17 cellular contexts compared by ENCODE assay signal in the genomic region with DNA sequence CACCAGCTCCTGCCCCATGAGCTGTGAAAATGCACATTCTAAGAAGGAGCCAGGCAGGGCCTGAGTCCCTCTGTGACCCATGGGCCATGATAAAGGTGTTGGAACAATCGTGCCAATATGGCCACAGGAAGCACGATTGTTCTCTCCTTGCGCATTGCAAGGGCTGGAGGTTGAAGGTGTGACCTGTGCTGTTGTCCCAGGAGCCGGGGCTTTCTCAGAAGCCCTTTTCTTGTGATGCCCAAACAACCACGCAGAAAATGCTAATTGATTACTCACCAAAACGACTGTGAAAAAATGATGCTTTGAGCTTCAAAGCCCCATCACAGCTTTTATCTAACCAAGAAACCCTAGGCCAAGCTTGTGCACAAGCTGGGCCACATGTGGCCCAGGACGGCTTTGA. TPM values are rescaled to one million over a fixed set of nuclear protein-coding genes. Genes with fewer than 3 reads are reported as not detected.
DNase-seq lines count a peak whose midpoint lies in the region; ATAC-seq lines count a peak whose summit lies in the region.
"Had no signal": no experiment of that assay in that cellular context is flagged by ENCODE, and none has a peak within 500 bp of the region (broad histone marks: within the 10 kb centered on the region; RNA-seq: fewer than 3 reads in every experiment).

No MANE protein-coding gene starts in this region.

- H3K27ac Mint-ChIP-seq in activated CD4-positive, alpha-beta memory T cell treated with anti-CD3 and anti-CD28 coated beads for 36 hours: no peak overlapping the region
- no peak overlapping the region for H3K27ac Mint-ChIP-seq in activated CD4-positive, alpha-beta memory T cell treated with anti-CD3 and anti-CD28 coated beads, Interleukin-2, amount 10 ng/mL, durations not matched to agents 7 days and 5 days
- H3K27ac Mint-ChIP-seq in activated T-helper 17 cell treated with anti-CD3 and anti-CD28 coated beads, Interleukin-2, amount 50 U/mL, for 72 hours: no peak overlapping the region
- H3K27ac Mint-ChIP-seq in stimulated activated effector memory CD8-positive, alpha-beta T cell treated with anti-CD3 and anti-CD28 coated beads, Interleukin-12 subunit alpha, Interleukin-12 subunit beta, amount 100 ng/mL, for 72 hours: no peak overlapping the region
- H3K27ac Mint-ChIP-seq: CD4-positive, alpha-beta memory T cell; GM23338 had no signal

- intact Hi-C loops in activated CD4-positive, alpha-beta memory T cell treated with anti-CD3 and anti-CD28 coated beads for 36 hours (cut with micrococcal nuclease): no loop called here

- no peaks in the 10 kb centered on the region for H3K9me3 Mint-ChIP-seq in activated CD4-positive, alpha-beta memory T cell treated with anti-CD3 and anti-CD28 coated beads for 36 hours
- H3K9me3 Mint-ChIP-seq in activated CD4-positive, alpha-beta memory T cell treated with anti-CD3 and anti-CD28 coated beads, Interleukin-2, amount 10 ng/mL, durations not matched to agents 7 days and 5 days: no peaks in the 10 kb centered on the region
- no peaks in the 10 kb centered on the region for H3K9me3 Mint-ChIP-seq in activated T-helper 17 cell treated with anti-CD3 and anti-CD28 coated beads, Interleukin-2, amount 50 U/mL, for 72 hours
- H3K9me3 Mint-ChIP-seq in stimulated activated effector memory CD8-positive, alpha-beta T cell treated with anti-CD3 and anti-CD28 coated beads, Interleukin-12 subunit alpha, Interleukin-12 subunit beta, amount 100 ng/mL, for 72 hours: no peaks in the 10 kb centered on the region
- H3K9me3 Mint-ChIP-seq: CD4-positive, alpha-beta memory T cell had no signal

- DNase-seq in activated CD4-positive, alpha-beta memory T cell treated with anti-CD3 and anti-CD28 coated beads for 36 hours: peak; percentile 24
- no peak for DNase-seq in activated CD4-positive, alpha-beta memory T cell treated with anti-CD3 and anti-CD28 coated beads, Interleukin-2, amount 10 ng/mL, durations not matched to agents 7 days and 5 days
- DNase-seq in stimulated activated effector memory CD8-positive, alpha-beta T cell treated with anti-CD3 and anti-CD28 coated beads, Interleukin-12 subunit alpha, Interleukin-12 subunit beta, amount 100 ng/mL, for 72 hours (ENCODE audit: low spot score in 2 of 2): no peak
- DNase-seq in COLO668 (lab: John Stamatoyannopoulos, UW; ENCODE audit: unreplicated experiment) (no peak), HUDEP-2 (lab: John Stamatoyannopoulos, UW; ENCODE audit: unreplicated experiment in 76 of 76) (no peak)
- DNase-seq: BE2C; CD4-positive, alpha-beta memory T cell; COR-L47; DMS153; DMS79 treated with DMSO at 0.1 percent for 48 hours; EL; H7 had no signal

- no peak overlapping the region for H3K4me3 ChIP-seq in HUES48 (ENCODE audit: low read depth, low read length)
- H3K4me3 ChIP-seq: A549, GM23338 had no signal

- H3K36me3 ChIP-seq in HUES48 (ENCODE audit: control insufficient read depth, insufficient read depth, low read length): no peaks in the 10 kb centered on the region
- H3K36me3 ChIP-seq: BE2C had no signal

- CTCF ChIA-PET in activated CD4-positive, alpha-beta memory T cell treated with anti-CD3 and anti-CD28 coated beads for 36 hours (lab: Charles Lee): no interaction called here
- CTCF ChIA-PET in activated CD4-positive, alpha-beta memory T cell treated with anti-CD3 and anti-CD28 coated beads, Interleukin-2, amount 10 ng/mL, durations not matched to agents 7 days and 5 days (lab: Charles Lee): no interaction called here

- peak overlapping the region; percentile 28 for H3K27ac ChIP-seq in HUES48 (ENCODE audit: low read depth, low read length)
- H3K27ac ChIP-seq: A549, C4-2B had no signal

- H3K36me3 Mint-ChIP-seq in activated CD4-positive, alpha-beta memory T cell treated with anti-CD3 and anti-CD28 coated beads for 36 hours: no peaks in the 10 kb centered on the region
- no peaks in the 10 kb centered on the region for H3K36me3 Mint-ChIP-seq in activated CD4-positive, alpha-beta memory T cell treated with anti-CD3 and anti-CD28 coated beads, Interleukin-2, amount 10 ng/mL, durations not matched to agents 7 days and 5 days (ENCODE audit: low read depth)
- no peaks in the 10 kb centered on the region for H3K36me3 Mint-ChIP-seq in activated T-helper 17 cell treated with anti-CD3 and anti-CD28 coated beads, Interleukin-2, amount 50 U/mL, for 72 hours (ENCODE audit: low read depth)
- no peaks in the 10 kb centered on the region for H3K36me3 Mint-ChIP-seq in stimulated activated effector memory CD8-positive, alpha-beta T cell treated with anti-CD3 and anti-CD28 coated beads, Interleukin-12 subunit alpha, Interleukin-12 subunit beta, amount 100 ng/mL, for 72 hours
- H3K36me3 Mint-ChIP-seq: CD4-positive, alpha-beta memory T cell had no signal

- H3K9me3 ChIP-seq in HUES48 (ENCODE audit: control insufficient read depth, insufficient read depth, low read length): no peaks in the 10 kb centered on the region
- H3K9me3 ChIP-seq: A549, BE2C had no signal

- ATAC-seq in activated T-helper 17 cell treated with anti-CD3 and anti-CD28 coated beads, Interleukin-2, amount 50 U/mL, for 72 hours (replicated peaks): peak; percentile 70
- peak; percentile 37 for ATAC-seq in stimulated activated effector memory CD8-positive, alpha-beta T cell treated with anti-CD3 and anti-CD28 coated beads, Interleukin-12 subunit alpha, Interleukin-12 subunit beta, amount 100 ng/mL, for 72 hours
- ATAC-seq: A549, GM23338 had no signal

- H3K4me3 Mint-ChIP-seq in activated CD4-positive, alpha-beta memory T cell treated with anti-CD3 and anti-CD28 coated beads for 36 hours: no peak overlapping the region
- H3K4me3 Mint-ChIP-seq in activated CD4-positive, alpha-beta memory T cell treated with anti-CD3 and anti-CD28 coated beads, Interleukin-2, amount 10 ng/mL, durations not matched to agents 7 days and 5 days: no peak overlapping the region
- no peak overlapping the region for H3K4me3 Mint-ChIP-seq in activated T-helper 17 cell treated with anti-CD3 and anti-CD28 coated beads, Interleukin-2, amount 50 U/mL, for 72 hours
- H3K4me3 Mint-ChIP-seq in stimulated activated effector memory CD8-positive, alpha-beta T cell treated with anti-CD3 and anti-CD28 coated beads, Interleukin-12 subunit alpha, Interleukin-12 subunit beta, amount 100 ng/mL, for 72 hours: no peak overlapping the region
- H3K4me3 Mint-ChIP-seq: CD4-positive, alpha-beta memory T cell; GM23338 had no signal

- no peaks in the 10 kb centered on the region for H3K27me3 ChIP-seq in HUES48 (ENCODE audit: control insufficient read depth, insufficient read depth, low read length)
- H3K27me3 ChIP-seq: BE2C had no signal

- no peak overlapping the region for H3K9ac ChIP-seq in HUES48 (ENCODE audit: low read depth, low read length)

- POLR2A ChIA-PET in activated CD4-positive, alpha-beta memory T cell treated with anti-CD3 and anti-CD28 coated beads for 36 hours (lab: Charles Lee): interaction anchor here (0.7 kb wide), 1 partner anchor 76 kb away, joined by 3 read pairs; no protein-coding TSS in a partner anchor
- POLR2A ChIA-PET in activated CD4-positive, alpha-beta memory T cell treated with anti-CD3 and anti-CD28 coated beads, Interleukin-2, amount 10 ng/mL, durations not matched to agents 7 days and 5 days (lab: Charles Lee): interaction anchor here (0.8 kb wide), 1 partner anchor 16 kb away, joined by 3 read pairs; no protein-coding TSS in a partner anchor

- peaks cover 14% of the 10 kb centered on the region for H3K4me1 Mint-ChIP-seq in activated CD4-positive, alpha-beta memory T cell treated with anti-CD3 and anti-CD28 coated beads for 36 hours (ENCODE audit: low read depth)
- H3K4me1 Mint-ChIP-seq in activated CD4-positive, alpha-beta memory T cell treated with anti-CD3 and anti-CD28 coated beads, Interleukin-2, amount 10 ng/mL, durations not matched to agents 7 days and 5 days: peaks cover 17% of the 10 kb centered on the region
- peaks cover 8% of the 10 kb centered on the region for H3K4me1 Mint-ChIP-seq in activated T-helper 17 cell treated with anti-CD3 and anti-CD28 coated beads, Interleukin-2, amount 50 U/mL, for 72 hours
- peaks cover 9% of the 10 kb centered on the region for H3K4me1 Mint-ChIP-seq in stimulated activated effector memory CD8-positive, alpha-beta T cell treated with anti-CD3 and anti-CD28 coated beads, Interleukin-12 subunit alpha, Interleukin-12 subunit beta, amount 100 ng/mL, for 72 hours
- H3K4me1 Mint-ChIP-seq: CD4-positive, alpha-beta memory T cell; GM23338 had no signal

- H3K4me1 ChIP-seq in HUES48 (ENCODE audit: control insufficient read depth, insufficient read depth, low read length): no peaks in the 10 kb centered on the region
- H3K4me1 ChIP-seq: BE2C had no signal

- H3K27me3 Mint-ChIP-seq in activated CD4-positive, alpha-beta memory T cell treated with anti-CD3 and anti-CD28 coated beads for 36 hours: no peaks in the 10 kb centered on the region
- H3K27me3 Mint-ChIP-seq in activated CD4-positive, alpha-beta memory T cell treated with anti-CD3 and anti-CD28 coated beads, Interleukin-2, amount 10 ng/mL, durations not matched to agents 7 days and 5 days: no peaks in the 10 kb centered on the region
- no peaks in the 10 kb centered on the region for H3K27me3 Mint-ChIP-seq in activated T-helper 17 cell treated with anti-CD3 and anti-CD28 coated beads, Interleukin-2, amount 50 U/mL, for 72 hours
- H3K27me3 Mint-ChIP-seq: CD4-positive, alpha-beta memory T cell had no signal

RNA-seq across cellular contexts. Expression of a gene that starts 33.8 kb away (rescaled TPM):
- total RNA-seq in activated CD4-positive, alpha-beta memory T cell treated with anti-CD3 and anti-CD28 coated beads for 36 hours: 10 to 100 TPM; 25.7 to 27.7 TPM
- 10 to 100 TPM; 27.6 to 29.4 TPM for total RNA-seq in activated CD4-positive, alpha-beta memory T cell treated with anti-CD3 and anti-CD28 coated beads, Interleukin-2, amount 10 ng/mL, durations not matched to agents 7 days and 5 days
- total RNA-seq in activated T-helper 17 cell treated with anti-CD3 and anti-CD28 coated beads, Interleukin-2, amount 50 U/mL, for 72 hours: 10 to 100 TPM; 24.0 to 26.6 TPM

RNA-seq across cellular contexts. Expression of a gene that starts 48.2 kb away (rescaled TPM):
- 10 to 100 TPM; 64.3 to 68.8 TPM for total RNA-seq in activated CD4-positive, alpha-beta memory T cell treated with anti-CD3 and anti-CD28 coated beads for 36 hours
- total RNA-seq in activated CD4-positive, alpha-beta memory T cell treated with anti-CD3 and anti-CD28 coated beads, Interleukin-2, amount 10 ng/mL, durations not matched to agents 7 days and 5 days: 10 to 100 TPM; 59.6 to 60.0 TPM
- 10 to 100 TPM; 58.3 to 71.5 TPM for total RNA-seq in activated T-helper 17 cell treated with anti-CD3 and anti-CD28 coated beads, Interleukin-2, amount 50 U/mL, for 72 hours
